Comparison of ENCODE assay signal across 10 cellular contexts in genomic region chr10:123136221-123136805, GRCh38. TPM values are rescaled to one million over a fixed set of nuclear protein-coding genes. Genes with fewer than 3 reads are reported as not detected.
DNase-seq lines count a peak whose midpoint lies in the region; ATAC-seq and TF ChIP-seq lines count a peak whose summit lies in the region.
"Had no signal": no experiment of that assay in that cellular context is flagged by ENCODE, and none has a peak within 500 bp of the region (broad histone marks: within the 10 kb centered on the region; RNA-seq: fewer than 3 reads in every experiment).

No MANE protein-coding gene starts in this region.

- no peak for TF ChIP-seq CTCF in heart right ventricle (IDR thresholded peaks at IDR 0.05)

- WGBS in heart right ventricle, 2 donors: 1% methylated on average over 59 of the region's 59 CpGs
- WGBS in urinary bladder: 1% methylated on average over 59 of the region's 59 CpGs

- intact Hi-C loops in heart right ventricle (cut with DNase I) (loop anchor here in 3 of 10 donors (10.0 kb wide), 2 partner anchors 248 to 828 kb away; no protein-coding TSS in a partner anchor), left ventricle myocardium superior (cut with micrococcal nuclease) (no loop called here)

- peaks cover 92 to 100% (median 100%) of the 10 kb centered on the region in 7 donors for H3K27me3 ChIP-seq in heart right ventricle

- DNase-seq in heart right ventricle: no peak
- no peak for DNase-seq in left ventricle myocardium superior
- DNase-seq in activated CD8-positive, alpha-beta memory T cell treated with anti-CD3 and anti-CD28 coated beads, Interleukin-2, amount 50 U/mL, for 48 hours: peak; percentile 62
- no peak for DNase-seq in naive B cell
- no peak for DNase-seq in NCI-H524 (lab: John Stamatoyannopoulos, UW)
- DNase-seq: amygdala, ovary had no signal

- H3K27ac ChIP-seq in heart right ventricle: no peak overlapping the region
- H3K27ac ChIP-seq in urinary bladder (ENCODE audit: low read depth): no peak overlapping the region
- H3K27ac ChIP-seq: ovary had no signal

- peak overlapping the region; percentile 49 to 93 (median 82) for H3K4me3 Mint-ChIP-seq in naive B cell

- peaks cover 29 to 70% (median 61%) of the 10 kb centered on the region in 9 donors for H3K4me1 ChIP-seq in heart right ventricle
- H3K4me1 ChIP-seq in urinary bladder (ENCODE audit: insufficient read depth): no peaks in the 10 kb centered on the region

- H3K9me3 Mint-ChIP-seq in naive B cell: peaks cover 0 to 45% (median 8%) of the 10 kb centered on the region in 7 donors

- H3K27ac Mint-ChIP-seq in naive B cell: peak overlapping the region in 3 of 6 donors; percentile 69 to 96 (median 93)

- peaks cover under 1 to 3% of the 10 kb centered on the region in 2 donors for H3K36me3 Mint-ChIP-seq in naive B cell

- H3K4me1 Mint-ChIP-seq in naive B cell: peaks cover 18 to 46% (median 26%) of the 10 kb centered on the region in 3 donors

- H3K36me3 ChIP-seq in heart right ventricle (no peaks in the 10 kb centered on the region), urinary bladder (ENCODE audit: insufficient read depth) (no peaks in the 10 kb centered on the region)
- H3K36me3 ChIP-seq: ovary had no signal

- ATAC-seq in heart right ventricle (no peak), left ventricle myocardium superior (no peak), naive B cell (ENCODE audit: low read depth in 2 of 2) (peak in 1 of 2 donors; percentile 11), HG02610 (IDR thresholded peaks at IDR 0.05; ENCODE audit: unreplicated experiment) (no peak), GM21737 (IDR thresholded peaks at IDR 0.05; ENCODE audit: unreplicated experiment) (no peak)

- H3K4me3 ChIP-seq in heart right ventricle (peak overlapping the region in 9 of 10 donors; percentile 24 to 51 (median 41)), urinary bladder (ENCODE audit: low read depth, low read length) (peak overlapping the region; percentile 38)

- H3K27me3 Mint-ChIP-seq in naive B cell: peaks cover 57 to 77% (median 73%) of the 10 kb centered on the region in 3 donors

- no peaks in the 10 kb centered on the region for H3K9me3 ChIP-seq in heart right ventricle
- H3K9me3 ChIP-seq: ovary had no signal

RNA-seq across cellular contexts. Expression of gene HMX3, which starts 0.5 kb away (rescaled TPM):
- total RNA-seq in heart right ventricle (not detected), left ventricle myocardium superior (not detected), urinary bladder (not detected)
- polyA plus RNA-seq in heart right ventricle (not detected), naive B cell (ENCODE audit: low read depth in 6 of 6) (not detected), urinary bladder (not detected)
- polyA plus RNA-seq: ovary had no signal

RNA-seq across cellular contexts. Expression of gene HMX2, which starts 11.6 kb away (rescaled TPM):
- total RNA-seq in heart right ventricle (not detected), left ventricle myocardium superior (not detected), urinary bladder (not detected)
- polyA plus RNA-seq in heart right ventricle (not detected), naive B cell (ENCODE audit: low read depth in 6 of 6) (not detected), urinary bladder (not detected)
- total RNA-seq: ovary had no signal
- polyA plus RNA-seq: ovary had no signal

RNA-seq across cellular contexts. Expression of gene BUB3, which starts 17.9 kb away (rescaled TPM):
- total RNA-seq in heart right ventricle (10 to 100 TPM; 24.4 to 40.9 (median 30.4) TPM), left ventricle myocardium superior (40.0 TPM), urinary bladder (115 TPM)
- polyA plus RNA-seq in heart right ventricle (10 to 100 TPM; 11.4 to 42.0 TPM), naive B cell (ENCODE audit: low read depth in 6 of 6) (100 to 1,000 TPM; 135 to 244 (median 163) TPM), urinary bladder (69.8 TPM)
